ENCODE assay signal across 11 cellular contexts in genomic region chr16:77780378-77780837, GRCh38. TPM values are rescaled to one million over a fixed set of nuclear protein-coding genes. Genes with fewer than 3 reads are reported as not detected.
DNase-seq lines count a peak whose midpoint lies in the region; ATAC-seq, FAIRE-seq and TF ChIP-seq lines count a peak whose summit lies in the region.
"Had no signal": no experiment of that assay in that cellular context is flagged by ENCODE, and none has a peak within 500 bp of the region (broad histone marks: within the 10 kb centered on the region; RNA-seq: fewer than 3 reads in every experiment).

No MANE protein-coding gene starts in this region.

- no peak for FAIRE-seq in RCC 7860 (lab: Jason Lieb, UNC)

- H3K36me3 ChIP-seq in BE2C: no peaks in the 10 kb centered on the region
- H3K36me3 ChIP-seq: right lobe of liver had no signal

- H3K9me3 ChIP-seq in BE2C: no peaks in the 10 kb centered on the region
- H3K9me3 ChIP-seq: right lobe of liver had no signal

- H3K4me3 ChIP-seq in epithelial cell of proximal tubule (ENCODE audit: low read depth, low read length): no peak overlapping the region
- no peak overlapping the region for H3K4me3 ChIP-seq in BE2C (ENCODE audit: low read depth, low read length)
- H3K4me3 ChIP-seq: right lobe of liver had no signal

- peak; percentile 66 for ATAC-seq in omental fat pad (ENCODE audit: low FRiP score)

- H3K4me1 ChIP-seq in BE2C: no peaks in the 10 kb centered on the region

- TF ChIP-seq CTCF in epithelial cell of proximal tubule (conservative IDR thresholded peaks at IDR 0.05; ENCODE audit: low read depth, low read length): no peak
- no peak for TF ChIP-seq CTCF in omental fat pad (IDR thresholded peaks at IDR 0.05)
- TF ChIP-seq CTCF in BE2C (IDR thresholded peaks at IDR 0.05; ENCODE audit: low read depth, low read length): no peak
- TF ChIP-seq CTCF in GM10266 (IDR thresholded peaks at IDR 0.05; ENCODE audit: control insufficient read depth, insufficient read depth, low read depth, missing control alignments): no peak

- DNase-seq in Daoy (ENCODE audit: low read depth) (peak; percentile 82), RCC 7860 (ENCODE audit: low spot score) (peak; percentile 29), epithelial cell of proximal tubule (ENCODE audit: low read depth) (peak; percentile 60), omental fat pad (ENCODE audit: low spot score) (no peak), T-helper 9 cell (no peak), BE2C (no peak), GM10266 (ENCODE audit: extremely low spot score) (no peak)
- DNase-seq in stimulated activated naive CD4-positive, alpha-beta T cell (lab: John Stamatoyannopoulos, UW): no peak
- DNase-seq: activated CD4-positive, alpha-beta T cell treated with anti-CD3 and anti-CD28 coated beads, Interleukin-2, amount 50 U/mL, for 4 hours; activated naive CD4-positive, alpha-beta T cell treated with anti-CD3 and anti-CD28 coated beads for 36 hours had no signal

- no peaks in the 10 kb centered on the region for H3K27me3 ChIP-seq in BE2C
- H3K27me3 ChIP-seq: right lobe of liver had no signal

RNA-seq across cellular contexts. Expression of gene VAT1L, which starts 8.0 kb away (rescaled TPM):
- 1.5 and 1.7 TPM in 2 replicates for total RNA-seq in Daoy (2014; rRNA removed; shearing (Covaris generic))
- total RNA-seq in epithelial cell of proximal tubule: 0.29 and 0.92 TPM in 2 replicates
- total RNA-seq in omental fat pad: 1 to 10 TPM in 1 of 4 donors, under 1 TPM in 3; 0.50 to 1.3 (median 0.80) TPM
- polyA plus RNA-seq in BE2C (2012; ENCODE audit: insufficient read depth, insufficient read length, low read depth): 0.51 TPM
- total RNA-seq: activated naive CD4-positive, alpha-beta T cell treated with anti-CD3 and anti-CD28 coated beads for 36 hours had no signal

RNA-seq across cellular contexts. Expression of gene NUDT7, which starts 58.1 kb away (rescaled TPM):
- total RNA-seq in Daoy (2014; rRNA removed; shearing (Covaris generic)): 0.51 and 4.5 TPM in 2 replicates
- total RNA-seq in epithelial cell of proximal tubule: 1.7 and 2.3 TPM in 2 replicates
- 10 to 100 TPM in 3 of 4 donors, 1 to 10 TPM in 1; 4.4 to 20.0 (median 12.4) TPM for total RNA-seq in omental fat pad
- 2.0 TPM for polyA plus RNA-seq in BE2C (2012; ENCODE audit: insufficient read depth, insufficient read length, low read depth)

Comparison
In these comparisons a context has a peak if more than half of its experiments do, and no peak if none do; other contexts are left out.
1. DNase-seq: peak in Daoy (single experiment), RCC 7860 (single experiment) and epithelial cell of proximal tubule (single experiment); none in omental fat pad (single experiment), stimulated activated naive CD4-positive, alpha-beta T cell (0 of 6), T-helper 9 cell (single experiment), BE2C (single experiment) and GM10266 (single experiment).